15 cellular contexts compared by ENCODE assay signal in genomic region chr17:28705728-28706334, GRCh38. TPM values are rescaled to one million over a fixed set of nuclear protein-coding genes. Genes with fewer than 3 reads are reported as not detected.
DNase-seq lines count a peak whose midpoint lies in the region; ATAC-seq lines count a peak whose summit lies in the region.
"Had no signal": no experiment of that assay in that cellular context is flagged by ENCODE, and none has a peak within 500 bp of the region (broad histone marks: within the 10 kb centered on the region; RNA-seq: fewer than 3 reads in every experiment).

No MANE protein-coding gene starts in this region.

- DNase-seq in activated naive CD8-positive, alpha-beta T cell treated with anti-CD3 and anti-CD28 coated beads for 36 hours: no peak
- no peak for DNase-seq in effector memory CD8-positive, alpha-beta T cell
- DNase-seq in left colon (no peak), DMS 273 (lab: John Stamatoyannopoulos, UW; ENCODE audit: unreplicated experiment) (no peak)
- DNase-seq: ACHN; activated CD8-positive, alpha-beta memory T cell treated with anti-CD3 and anti-CD28 coated beads for 24 hours; activated gamma-delta T cell treated with Interleukin-2 at 50 U/mL for 16 hours; gastrocnemius medialis; immature natural killer cell; KBM-7; NCI-H510A; OCI-M1 had no signal

- H3K27me3 Mint-ChIP-seq in activated naive CD8-positive, alpha-beta T cell: no peaks in the 10 kb centered on the region
- no peaks in the 10 kb centered on the region for H3K27me3 Mint-ChIP-seq in activated naive CD8-positive, alpha-beta T cell treated with anti-CD3 and anti-CD28 coated beads for 36 hours
- H3K27me3 Mint-ChIP-seq in effector memory CD8-positive, alpha-beta T cell: no peaks in the 10 kb centered on the region
- H3K27me3 Mint-ChIP-seq in stimulated activated memory B cell treated with anti-CD40 and anti-IgM and Interleukin-4, amounts not matched to agents 10 μg/mL and 1 μg/mL and 100 μg/mL, for 72 hours: no peaks in the 10 kb centered on the region

- H3K9me3 Mint-ChIP-seq in activated naive CD8-positive, alpha-beta T cell (ENCODE audit: low read depth): no peaks in the 10 kb centered on the region
- no peaks in the 10 kb centered on the region for H3K9me3 Mint-ChIP-seq in activated naive CD8-positive, alpha-beta T cell treated with anti-CD3 and anti-CD28 coated beads for 36 hours
- no peaks in the 10 kb centered on the region for H3K9me3 Mint-ChIP-seq in effector memory CD8-positive, alpha-beta T cell
- H3K9me3 Mint-ChIP-seq in stimulated activated memory B cell treated with anti-CD40 and anti-IgM and Interleukin-4, amounts not matched to agents 10 μg/mL and 1 μg/mL and 100 μg/mL, for 72 hours: no peaks in the 10 kb centered on the region
- H3K9me3 Mint-ChIP-seq: immature natural killer cell had no signal

- no peaks in the 10 kb centered on the region for H3K36me3 Mint-ChIP-seq in activated naive CD8-positive, alpha-beta T cell
- peaks cover 16% of the 10 kb centered on the region for H3K36me3 Mint-ChIP-seq in activated naive CD8-positive, alpha-beta T cell treated with anti-CD3 and anti-CD28 coated beads for 36 hours
- peaks cover 29% of the 10 kb centered on the region for H3K36me3 Mint-ChIP-seq in effector memory CD8-positive, alpha-beta T cell (ENCODE audit: insufficient read depth)
- H3K36me3 Mint-ChIP-seq in stimulated activated memory B cell treated with anti-CD40 and anti-IgM and Interleukin-4, amounts not matched to agents 10 μg/mL and 1 μg/mL and 100 μg/mL, for 72 hours: peaks cover 37% of the 10 kb centered on the region

- H3K4me1 Mint-ChIP-seq in activated naive CD8-positive, alpha-beta T cell (ENCODE audit: low read depth): peaks cover 4% of the 10 kb centered on the region
- peaks cover 6% of the 10 kb centered on the region for H3K4me1 Mint-ChIP-seq in activated naive CD8-positive, alpha-beta T cell treated with anti-CD3 and anti-CD28 coated beads for 36 hours
- H3K4me1 Mint-ChIP-seq in effector memory CD8-positive, alpha-beta T cell (ENCODE audit: low read depth in 2 of 2): peaks cover 0 to 7% of the 10 kb centered on the region in 2 donors
- H3K4me1 Mint-ChIP-seq in stimulated activated memory B cell treated with anti-CD40 and anti-IgM and Interleukin-4, amounts not matched to agents 10 μg/mL and 1 μg/mL and 100 μg/mL, for 72 hours: peaks cover 18% of the 10 kb centered on the region

- peak overlapping the region; percentile 68 for H3K27ac Mint-ChIP-seq in activated naive CD8-positive, alpha-beta T cell
- H3K27ac Mint-ChIP-seq in activated naive CD8-positive, alpha-beta T cell treated with anti-CD3 and anti-CD28 coated beads for 36 hours: no peak overlapping the region
- H3K27ac Mint-ChIP-seq in effector memory CD8-positive, alpha-beta T cell: peak overlapping the region; percentile 62 to 71
- peak overlapping the region; percentile 25 for H3K27ac Mint-ChIP-seq in stimulated activated memory B cell treated with anti-CD40 and anti-IgM and Interleukin-4, amounts not matched to agents 10 μg/mL and 1 μg/mL and 100 μg/mL, for 72 hours

- intact Hi-C loops in left colon (cut with DNase I, micrococcal nuclease): no loop called here

- H3K4me3 Mint-ChIP-seq in activated naive CD8-positive, alpha-beta T cell: no peak overlapping the region
- H3K4me3 Mint-ChIP-seq in activated naive CD8-positive, alpha-beta T cell treated with anti-CD3 and anti-CD28 coated beads for 36 hours: no peak overlapping the region
- no peak overlapping the region for H3K4me3 Mint-ChIP-seq in effector memory CD8-positive, alpha-beta T cell
- no peak overlapping the region for H3K4me3 Mint-ChIP-seq in stimulated activated memory B cell treated with anti-CD40 and anti-IgM and Interleukin-4, amounts not matched to agents 10 μg/mL and 1 μg/mL and 100 μg/mL, for 72 hours
- H3K4me3 Mint-ChIP-seq: immature natural killer cell had no signal

- no peak for ATAC-seq in effector memory CD8-positive, alpha-beta T cell (replicated peaks)
- ATAC-seq in stimulated activated memory B cell treated with anti-CD40 and anti-IgM and Interleukin-4, amounts not matched to agents 10 μg/mL and 1 μg/mL and 100 μg/mL, for 72 hours: no peak
- ATAC-seq in left colon: no peak
- ATAC-seq: gastrocnemius medialis had no signal

RNA-seq across cellular contexts. Expression of gene PROCA1, which starts 5.9 kb away (rescaled TPM):
- total RNA-seq in activated naive CD8-positive, alpha-beta T cell treated with anti-CD3 and anti-CD28 coated beads for 36 hours: 1 to 10 TPM; 3.1 to 3.9 TPM
- total RNA-seq in left colon: 1 to 10 TPM; 1.4 to 1.8 TPM
- total RNA-seq: H4 had no signal

RNA-seq across cellular contexts. Expression of gene RAB34, which starts 11.8 kb away (rescaled TPM):
- total RNA-seq in activated naive CD8-positive, alpha-beta T cell treated with anti-CD3 and anti-CD28 coated beads for 36 hours: 1 to 10 TPM; 7.6 to 8.2 TPM
- 10 to 100 TPM in 1 of 2 donors, 1 to 10 TPM in 1; 6.9 to 17.4 TPM for total RNA-seq in left colon

RNA-seq across cellular contexts. Expression of gene RPL23A, which starts 14.0 kb away (rescaled TPM):
- 1,000 to 10,000 TPM; 2,447 to 2,533 TPM for total RNA-seq in activated naive CD8-positive, alpha-beta T cell treated with anti-CD3 and anti-CD28 coated beads for 36 hours
- total RNA-seq in left colon: 1,000 to 10,000 TPM; 1,131 to 1,234 TPM

RNA-seq across cellular contexts. Expression of gene TLCD1, which starts 20.2 kb away (rescaled TPM):
- 10 to 100 TPM; 15.5 to 17.8 TPM for total RNA-seq in activated naive CD8-positive, alpha-beta T cell treated with anti-CD3 and anti-CD28 coated beads for 36 hours
- 10 to 100 TPM in 1 of 2 donors, 1 to 10 TPM in 1; 7.1 to 12.8 TPM for total RNA-seq in left colon

RNA-seq across cellular contexts. Expression of gene NEK8, which starts 22.8 kb away (rescaled TPM):
- 1 to 10 TPM; 4.8 to 5.6 TPM for total RNA-seq in activated naive CD8-positive, alpha-beta T cell treated with anti-CD3 and anti-CD28 coated beads for 36 hours
- 1 to 10 TPM; 5.6 to 5.7 TPM for total RNA-seq in left colon
